In genomic region chr5:119359737-119360413, GRCh38 we compare ENCODE assay signal across 12 cellular contexts. TPM values are rescaled to one million over a fixed set of nuclear protein-coding genes. Genes with fewer than 3 reads are reported as not detected.
DNase-seq lines count a peak whose midpoint lies in the region; ATAC-seq and TF ChIP-seq lines count a peak whose summit lies in the region.
"Had no signal": no experiment of that assay in that cellular context is flagged by ENCODE, and none has a peak within 500 bp of the region (broad histone marks: within the 10 kb centered on the region; RNA-seq: fewer than 3 reads in every experiment).

No MANE protein-coding gene starts in this region.

- H3K27me3 ChIP-seq in cardiac muscle cell: no peaks in the 10 kb centered on the region
- H3K27me3 ChIP-seq in gastrocnemius medialis: peaks cover 5 to 28% (median 14%) of the 10 kb centered on the region in 3 donors

- ATAC-seq in left cardiac atrium (no peak), left colon (peak; percentile 58), gastrocnemius medialis (no peak), GM18873 (IDR thresholded peaks at IDR 0.05; ENCODE audit: low FRiP score, unreplicated experiment) (no peak)
- ATAC-seq: Panc1 had no signal

- no peak for TF ChIP-seq CTCF in cardiac muscle cell (IDR thresholded peaks at IDR 0.05; ENCODE audit: low read depth, low read length)
- TF ChIP-seq CTCF in gastrocnemius medialis (IDR thresholded peaks at IDR 0.05 in 4 of 5, conservative IDR thresholded peaks at IDR 0.05 in 1 of 5): no peak

- H3K4me3 ChIP-seq in cardiac muscle cell: no peak overlapping the region
- H3K4me3 ChIP-seq in gastrocnemius medialis: no peak overlapping the region

- H3K27ac ChIP-seq in cardiac muscle cell (peak overlapping the region; percentile 40), gastrocnemius medialis (no peak overlapping the region)

- intact Hi-C loops in left cardiac atrium (cut with DNase I): no loop called here
- intact Hi-C loops in activated T-helper 1 cell treated with anti-CD3 and anti-CD28 coated beads, Interleukin-12 subunit alpha, Interleukin-12 subunit beta, Interleukin-2, Interleukin-4 antibody, amounts not matched to agents 30 ng/mL and 10 ng/mL and 1 ng/mL, durations not matched to agents 14 hours and 24 hours and 36 hours (cut with micrococcal nuclease): loop anchor here (1.0 kb wide), 1 partner anchor 7 kb away; no protein-coding TSS in a partner anchor
- intact Hi-C loops in left colon (cut with DNase I, micrococcal nuclease): no loop called here
- intact Hi-C loops in gastrocnemius medialis (cut with DNase I; ENCODE audit: low total_unique reads): loop anchor here (5.0 kb wide), 1 partner anchor 93 kb away; no protein-coding TSS in a partner anchor

- DNase-seq in cardiac muscle cell (ENCODE audit: low read depth in 1 of 2, low spot score in 1 of 2): peak in 1 of 2 donors; percentile 47
- no peak for DNase-seq in left cardiac atrium
- DNase-seq in activated T-helper 1 cell treated with anti-CD3 and anti-CD28 coated beads, Interleukin-12 subunit alpha, Interleukin-12 subunit beta, Interleukin-2, Interleukin-4 antibody, amounts not matched to agents 30 ng/mL and 10 ng/mL and 1 ng/mL, durations not matched to agents 14 hours and 24 hours and 36 hours (ENCODE audit: low spot score): no peak
- DNase-seq in left colon: no peak
- no peak for DNase-seq in MV-4-11 (lab: John Stamatoyannopoulos, UW)
- DNase-seq in gastrocnemius medialis: no peak
- no peak for DNase-seq in nucleus accumbens (lab: John Stamatoyannopoulos, UW)
- DNase-seq: DMS79, small intestine, T-helper 9 cell had no signal

- no peaks in the 10 kb centered on the region for H3K27me3 Mint-ChIP-seq in activated T-helper 1 cell treated with anti-CD3 and anti-CD28 coated beads, Interleukin-12 subunit alpha, Interleukin-12 subunit beta, Interleukin-2, Interleukin-4 antibody, amounts not matched to agents 30 ng/mL and 10 ng/mL and 1 ng/mL, durations not matched to agents 14 hours and 24 hours and 36 hours (ENCODE audit: insufficient read depth)

- H3K4me3 Mint-ChIP-seq in activated T-helper 1 cell treated with anti-CD3 and anti-CD28 coated beads, Interleukin-12 subunit alpha, Interleukin-12 subunit beta, Interleukin-2, Interleukin-4 antibody, amounts not matched to agents 30 ng/mL and 10 ng/mL and 1 ng/mL, durations not matched to agents 14 hours and 24 hours and 36 hours: peak overlapping the region; percentile 95

- TF ChIP-seq POLR2A in gastrocnemius medialis (IDR thresholded peaks at IDR 0.05): no peak

- in situ Hi-C loops in gastrocnemius medialis (cut with MboI; ENCODE audit: low sequenced_read_pairs in 4 of 4): no loop called here

- H3K36me3 Mint-ChIP-seq in activated T-helper 1 cell treated with anti-CD3 and anti-CD28 coated beads, Interleukin-12 subunit alpha, Interleukin-12 subunit beta, Interleukin-2, Interleukin-4 antibody, amounts not matched to agents 30 ng/mL and 10 ng/mL and 1 ng/mL, durations not matched to agents 14 hours and 24 hours and 36 hours (ENCODE audit: low read depth): peaks cover 82% of the 10 kb centered on the region

- H3K4me1 Mint-ChIP-seq in activated T-helper 1 cell treated with anti-CD3 and anti-CD28 coated beads, Interleukin-12 subunit alpha, Interleukin-12 subunit beta, Interleukin-2, Interleukin-4 antibody, amounts not matched to agents 30 ng/mL and 10 ng/mL and 1 ng/mL, durations not matched to agents 14 hours and 24 hours and 36 hours (ENCODE audit: low read depth): peaks cover 77% of the 10 kb centered on the region

- H3K9me3 Mint-ChIP-seq in activated T-helper 1 cell treated with anti-CD3 and anti-CD28 coated beads, Interleukin-12 subunit alpha, Interleukin-12 subunit beta, Interleukin-2, Interleukin-4 antibody, amounts not matched to agents 30 ng/mL and 10 ng/mL and 1 ng/mL, durations not matched to agents 14 hours and 24 hours and 36 hours: no peaks in the 10 kb centered on the region

- no peaks in the 10 kb centered on the region for H3K9me3 ChIP-seq in cardiac muscle cell (ENCODE audit: low read depth)
- H3K9me3 ChIP-seq in gastrocnemius medialis: no peaks in the 10 kb centered on the region

- H3K36me3 ChIP-seq in cardiac muscle cell (no peaks in the 10 kb centered on the region), gastrocnemius medialis (no peaks in the 10 kb centered on the region)

- H3K27ac Mint-ChIP-seq in activated T-helper 1 cell treated with anti-CD3 and anti-CD28 coated beads, Interleukin-12 subunit alpha, Interleukin-12 subunit beta, Interleukin-2, Interleukin-4 antibody, amounts not matched to agents 30 ng/mL and 10 ng/mL and 1 ng/mL, durations not matched to agents 14 hours and 24 hours and 36 hours: peak overlapping the region; percentile 85

- H3K4me1 ChIP-seq in cardiac muscle cell (ENCODE audit: low read depth) (peaks cover 42% of the 10 kb centered on the region), gastrocnemius medialis (no peaks in the 10 kb centered on the region)

RNA-seq across cellular contexts. Expression of gene TNFAIP8, which starts 4.1 kb away (rescaled TPM):
- total RNA-seq in cardiac muscle cell: 20.8 and 21.9 TPM in 2 replicates
- polyA plus RNA-seq in cardiac muscle cell: 24.9 and 29.0 TPM in 2 replicates
- total RNA-seq in left cardiac atrium: 1 to 10 TPM; 4.7 to 8.6 TPM
- 214 and 219 TPM in 2 replicates for total RNA-seq in activated T-helper 1 cell treated with anti-CD3 and anti-CD28 coated beads, Interleukin-12 subunit alpha, Interleukin-12 subunit beta, Interleukin-2, Interleukin-4 antibody, amounts not matched to agents 30 ng/mL and 10 ng/mL and 1 ng/mL, durations not matched to agents 14 hours and 24 hours and 36 hours
- 10 to 100 TPM in 1 of 2 donors, 1 to 10 TPM in 1; 7.0 to 11.8 TPM for total RNA-seq in left colon
- 1 to 10 TPM in 3 of 4 donors, under 1 TPM in 1; 0.20 to 5.8 (median 2.0) TPM for total RNA-seq in gastrocnemius medialis

Comparison
In these comparisons a context has a peak if more than half of its experiments do, and no peak if none do; other contexts are left out.
1. intact Hi-C loops: an anchor here in activated T-helper 1 cell treated with anti-CD3 and anti-CD28 coated beads, Interleukin-12 subunit alpha, Interleukin-12 subunit beta, Interleukin-2, Interleukin-4 antibody, amounts not matched to agents 30 ng/mL and 10 ng/mL and 1 ng/mL, durations not matched to agents 14 hours and 24 hours and 36 hours (1.0 kb wide) and gastrocnemius medialis (5.0 kb wide); none called in left cardiac atrium and left colon.